1 cellular context compared by ENCODE assay signal in the genomic region with DNA sequence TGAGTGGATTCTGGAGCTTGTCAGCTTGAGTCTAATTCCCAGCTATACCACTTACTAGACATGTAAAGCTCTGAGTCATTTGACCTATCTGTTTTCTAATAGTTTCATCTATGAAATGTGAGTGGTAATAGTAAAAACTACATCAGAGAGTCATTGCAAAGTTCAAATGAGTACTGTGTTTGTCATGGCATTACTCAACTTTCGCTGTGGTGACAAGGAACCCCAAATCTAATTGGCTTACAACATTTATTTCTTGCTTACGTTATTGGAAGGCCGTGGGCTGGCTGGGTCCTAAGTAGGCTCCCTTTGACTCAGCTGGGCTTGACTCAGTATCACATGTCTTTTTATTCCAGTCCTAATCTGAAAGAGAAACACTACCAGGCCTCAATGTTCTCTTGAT.
TF ChIP-seq lines count a peak whose summit lies in the region.

No MANE protein-coding gene starts in this region.

TF ChIP-seq in SK-N-SH treated with all-trans-retinoic acid at 6 μM for 48 hours, 23 proteins besides CTCF, POLR2A, EP300 and RAD21 (continued from another document):
- TF ChIP-seq, protein P1, sequence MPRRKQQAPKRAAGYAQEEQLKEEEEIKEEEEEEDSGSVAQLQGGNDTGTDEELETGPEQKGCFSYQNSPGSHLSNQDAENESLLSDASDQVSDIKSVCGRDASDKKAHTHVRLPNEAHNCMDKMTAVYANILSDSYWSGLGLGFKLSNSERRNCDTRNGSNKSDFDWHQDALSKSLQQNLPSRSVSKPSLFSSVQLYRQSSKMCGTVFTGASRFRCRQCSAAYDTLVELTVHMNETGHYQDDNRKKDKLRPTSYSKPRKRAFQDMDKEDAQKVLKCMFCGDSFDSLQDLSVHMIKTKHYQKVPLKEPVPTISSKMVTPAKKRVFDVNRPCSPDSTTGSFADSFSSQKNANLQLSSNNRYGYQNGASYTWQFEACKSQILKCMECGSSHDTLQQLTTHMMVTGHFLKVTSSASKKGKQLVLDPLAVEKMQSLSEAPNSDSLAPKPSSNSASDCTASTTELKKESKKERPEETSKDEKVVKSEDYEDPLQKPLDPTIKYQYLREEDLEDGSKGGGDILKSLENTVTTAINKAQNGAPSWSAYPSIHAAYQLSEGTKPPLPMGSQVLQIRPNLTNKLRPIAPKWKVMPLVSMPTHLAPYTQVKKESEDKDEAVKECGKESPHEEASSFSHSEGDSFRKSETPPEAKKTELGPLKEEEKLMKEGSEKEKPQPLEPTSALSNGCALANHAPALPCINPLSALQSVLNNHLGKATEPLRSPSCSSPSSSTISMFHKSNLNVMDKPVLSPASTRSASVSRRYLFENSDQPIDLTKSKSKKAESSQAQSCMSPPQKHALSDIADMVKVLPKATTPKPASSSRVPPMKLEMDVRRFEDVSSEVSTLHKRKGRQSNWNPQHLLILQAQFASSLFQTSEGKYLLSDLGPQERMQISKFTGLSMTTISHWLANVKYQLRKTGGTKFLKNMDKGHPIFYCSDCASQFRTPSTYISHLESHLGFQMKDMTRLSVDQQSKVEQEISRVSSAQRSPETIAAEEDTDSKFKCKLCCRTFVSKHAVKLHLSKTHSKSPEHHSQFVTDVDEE (CRISPR knock-in tag; IDR thresholded peaks at IDR 0.05), result no peak
- TF ChIP-seq ZNF70 (CRISPR knock-in tag; IDR thresholded peaks at IDR 0.05), result no peak
TF ChIP-seq in SK-N-SH treated with all-trans-retinoic acid at 6 μM for 48 hours: peak in this region for 0.
